ENCODE assay signal across 10 cellular contexts in the genomic region with DNA sequence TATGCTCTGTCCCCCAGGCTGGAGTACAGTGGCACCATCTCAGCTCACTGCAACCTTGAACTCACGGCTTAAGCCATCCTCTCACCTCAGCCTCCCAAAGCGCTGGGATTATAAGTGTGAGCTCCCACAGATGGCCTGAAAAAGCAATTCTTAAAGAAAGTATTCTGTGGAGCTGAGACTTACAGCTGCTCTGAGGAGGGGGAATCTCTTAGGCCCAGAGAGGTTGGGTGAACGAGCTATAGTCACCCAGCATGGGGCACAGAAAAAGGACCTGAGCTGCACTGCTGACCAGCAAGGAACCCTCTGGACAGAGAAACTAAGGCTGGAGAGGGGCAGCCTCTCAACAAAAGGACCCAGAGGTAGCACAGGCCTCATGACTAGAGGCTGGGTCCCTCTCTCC. TPM values are rescaled to one million over a fixed set of nuclear protein-coding genes. Genes with fewer than 3 reads are reported as not detected.
A peak's percentile ranks its signal among the peaks of the same experiment; 100 is the strongest.
DNase-seq lines count a peak whose midpoint lies in the region; ATAC-seq and TF ChIP-seq lines count a peak whose summit lies in the region.
"Had no signal": no experiment of that assay in that cellular context is flagged by ENCODE, and none has a peak within 500 bp of the region (broad histone marks: within the 10 kb centered on the region; RNA-seq: fewer than 3 reads in every experiment).

No MANE protein-coding gene starts in this region.

- ATAC-seq in GM21526 (IDR thresholded peaks at IDR 0.05; ENCODE audit: low FRiP score, unreplicated experiment), result no peak

- DNase-seq in GM12864 (ENCODE audit: low read depth) (no peak), fibroblast of the aortic adventitia (ENCODE audit: low read depth) (no peak), BE2C (no peak), HK-2 (ENCODE audit: unreplicated experiment) (no peak), hypothalamus (lab: John Stamatoyannopoulos, UW) (no peak)
- DNase-seq: activated CD4-positive, alpha-beta T cell treated with anti-CD3 and anti-CD28 coated beads, Interleukin-2, amount 50 U/mL, for 48 hours; NCI-H1105 treated with DMSO at 0.1 percent for 48 hours had no signal

- H3K9me3 Mint-ChIP-seq in activated naive CD8-positive, alpha-beta T cell (ENCODE audit: low read depth), result no peaks in the 10 kb centered on the region

- H3K36me3 ChIP-seq in skeletal muscle tissue (ENCODE audit: control insufficient read depth in 3 of 3, insufficient read depth in 3 of 3, low read length in 3 of 3), result no peaks in the 10 kb centered on the region
- no peaks in the 10 kb centered on the region for H3K36me3 ChIP-seq in BE2C

- TF ChIP-seq CTCF in GM12864 (IDR thresholded peaks at IDR 0.05; ENCODE audit: low read depth, low read length, missing control alignments) (no peak), fibroblast of the aortic adventitia (IDR thresholded peaks at IDR 0.05; ENCODE audit: insufficient read depth, low read length) (no peak), BE2C (IDR thresholded peaks at IDR 0.05; ENCODE audit: low read depth, low read length) (no peak)

- H3K36me3 Mint-ChIP-seq in activated naive CD8-positive, alpha-beta T cell, result no peaks in the 10 kb centered on the region

- H3K4me1 Mint-ChIP-seq in activated naive CD8-positive, alpha-beta T cell (ENCODE audit: low read depth), result peaks cover 6% of the 10 kb centered on the region

- H3K27me3 ChIP-seq in skeletal muscle tissue (ENCODE audit: control insufficient read depth in 3 of 3, insufficient read depth in 3 of 3, low read length in 3 of 3), result no peaks in the 10 kb centered on the region
- H3K27me3 ChIP-seq in BE2C, result no peaks in the 10 kb centered on the region

- no peaks in the 10 kb centered on the region for H3K27me3 Mint-ChIP-seq in activated naive CD8-positive, alpha-beta T cell

- peak overlapping the region; percentile 59 for H3K4me3 ChIP-seq in GM12864 (ENCODE audit: low read depth, low read length)
- peak overlapping the region; percentile 72 for H3K4me3 ChIP-seq in fibroblast of the aortic adventitia (ENCODE audit: low read depth, low read length)
- H3K4me3 ChIP-seq in skeletal muscle tissue (ENCODE audit: low read length in 3 of 3), result no peak overlapping the region
- no peak overlapping the region for H3K4me3 ChIP-seq in BE2C (ENCODE audit: low read depth, low read length)

- no peaks in the 10 kb centered on the region for H3K9me3 ChIP-seq in skeletal muscle tissue (ENCODE audit: control insufficient read depth in 3 of 3, low read length in 3 of 3)
- no peaks in the 10 kb centered on the region for H3K9me3 ChIP-seq in BE2C

- peak overlapping the region; percentile 87 for H3K4me3 Mint-ChIP-seq in activated naive CD8-positive, alpha-beta T cell

- no peak overlapping the region for H3K27ac ChIP-seq in skeletal muscle tissue (ENCODE audit: low read depth, low read length)

- H3K4me1 ChIP-seq in skeletal muscle tissue (ENCODE audit: control insufficient read depth in 3 of 3, insufficient read depth in 3 of 3, low read length in 3 of 3) (peaks cover 13 to 24% (median 22%) of the 10 kb centered on the region in 3 donors), BE2C (no peaks in the 10 kb centered on the region)

- peak overlapping the region; percentile 30 to 80 (median 59) for H3K9ac ChIP-seq in skeletal muscle tissue (ENCODE audit: low read depth in 1 of 3, low read length in 3 of 3)

- H3K27ac Mint-ChIP-seq in activated naive CD8-positive, alpha-beta T cell, result no peak overlapping the region

RNA-seq across cellular contexts. Expression of gene PAQR7, which starts 1.3 kb away (rescaled TPM):
- total RNA-seq in fibroblast of the aortic adventitia (ENCODE audit: low replicate concordance) (2.8 and 6.9 TPM in 2 replicates), skeletal muscle tissue (7.3 TPM)
- 3.8 TPM for polyA plus RNA-seq in BE2C (2012; ENCODE audit: insufficient read depth, insufficient read length, low read depth)

RNA-seq across cellular contexts. Expression of gene AUNIP, which starts 15.0 kb away (rescaled TPM):
- total RNA-seq in fibroblast of the aortic adventitia (ENCODE audit: low replicate concordance), result 4.8 TPM in 1 of 2 replicates, not detected in the other
- total RNA-seq in skeletal muscle tissue, result 1.6 TPM
- 3.3 TPM for polyA plus RNA-seq in BE2C (2012; ENCODE audit: insufficient read depth, insufficient read length, low read depth)

RNA-seq across cellular contexts. Expression of gene STMN1, which starts 32.0 kb away (rescaled TPM):
- total RNA-seq in fibroblast of the aortic adventitia (ENCODE audit: low replicate concordance), result 89.5 and 137 TPM in 2 replicates
- 90.3 TPM for total RNA-seq in skeletal muscle tissue
- 259 TPM for polyA plus RNA-seq in BE2C (2012; ENCODE audit: insufficient read depth, insufficient read length, low read depth)

RNA-seq across cellular contexts. Expression of gene MTFR1L, which starts 54.5 kb away (rescaled TPM):
- total RNA-seq in fibroblast of the aortic adventitia (ENCODE audit: low replicate concordance) (44.6 and 164 TPM in 2 replicates), skeletal muscle tissue (35.0 TPM)
- polyA plus RNA-seq in BE2C (2012; ENCODE audit: insufficient read depth, insufficient read length, low read depth), result 46.7 TPM

Comparison
In these comparisons a context has a peak if more than half of its experiments do, and no peak if none do; other contexts are left out.
1. H3K4me3 ChIP-seq: peak in GM12864 (single experiment) and fibroblast of the aortic adventitia (single experiment); none in skeletal muscle tissue (0 of 3) and BE2C (single experiment).